Comparison of ENCODE assay signal across 9 cellular contexts in genomic region chr3:8324727-8325126, GRCh38.
DNase-seq lines count a peak whose midpoint lies in the region; ATAC-seq and TF ChIP-seq lines count a peak whose summit lies in the region.
"Had no signal": no experiment of that assay in that cellular context is flagged by ENCODE, and none has a peak within 500 bp of the region (broad histone marks: within the 10 kb centered on the region; RNA-seq: fewer than 3 reads in every experiment).

No MANE protein-coding gene starts in this region.

- H3K4me1 Mint-ChIP-seq in activated T-helper 2 cell treated with anti-CD3 and anti-CD28 coated beads, Interferon-gamma antibody, Interleukin-2, Interleukin-4, amounts not matched to agents 10 μg/mL and 5 μg/mL and 100 μg/mL, durations not matched to agents 14 hours and 24 hours and 36 hours (ENCODE audit: low read depth) = no peaks in the 10 kb centered on the region

- no peaks in the 10 kb centered on the region for H3K9me3 Mint-ChIP-seq in activated T-helper 2 cell treated with anti-CD3 and anti-CD28 coated beads, Interferon-gamma antibody, Interleukin-2, Interleukin-4, amounts not matched to agents 10 μg/mL and 5 μg/mL and 100 μg/mL, durations not matched to agents 14 hours and 24 hours and 36 hours

- no peak overlapping the region for H3K4me3 ChIP-seq in GM12875 (ENCODE audit: low read depth, low read length)
- no peak overlapping the region for H3K4me3 ChIP-seq in HEK293 (ENCODE audit: low read depth, low read length)
- H3K4me3 ChIP-seq in OCI-LY3 (ENCODE audit: low read length) = no peak overlapping the region
- H3K4me3 ChIP-seq: upper lobe of left lung had no signal

- H3K4me1 ChIP-seq in HEK293 (ENCODE audit: control insufficient read depth, insufficient read depth, low read length) (peaks cover 13% of the 10 kb centered on the region), OCI-LY3 (ENCODE audit: low read length) (no peaks in the 10 kb centered on the region)
- H3K4me1 ChIP-seq: upper lobe of left lung had no signal

- H3K36me3 ChIP-seq in HEK293 (ENCODE audit: control insufficient read depth in 2 of 2, insufficient read depth in 1 of 2, low read length in 2 of 2) (no peaks in the 10 kb centered on the region), OCI-LY3 (replicated peaks; ENCODE audit: low read depth, low read length) (no peaks in the 10 kb centered on the region)
- H3K36me3 ChIP-seq: upper lobe of left lung had no signal

- H3K27me3 Mint-ChIP-seq in activated T-helper 2 cell treated with anti-CD3 and anti-CD28 coated beads, Interferon-gamma antibody, Interleukin-2, Interleukin-4, amounts not matched to agents 10 μg/mL and 5 μg/mL and 100 μg/mL, durations not matched to agents 14 hours and 24 hours and 36 hours (ENCODE audit: low read depth) = peaks cover 7% of the 10 kb centered on the region

- no peaks in the 10 kb centered on the region for H4K20me1 ChIP-seq in OCI-LY3 (ENCODE audit: insufficient read depth, low read length)

- POLR2A ChIA-PET in HEK293 (lab: Yijun Ruan, JAX) = interaction anchor here (0.6 to 1.6 kb wide), 3 partner anchors 16 to 93 kb away, joined by 3 to 5 read pairs (median 3); no protein-coding TSS in a partner anchor

- no peak overlapping the region for H2AFZ ChIP-seq in OCI-LY3 (ENCODE audit: low read depth, low read length)

- H3K27ac ChIP-seq in HEK293 (ENCODE audit: extremely low read depth, low read depth, low read length) (no peak overlapping the region), OCI-LY3 (ENCODE audit: low read length) (no peak overlapping the region)
- H3K27ac ChIP-seq: upper lobe of left lung had no signal

- peak; percentile 59; the same call in 1 of the 2 replicates for TF ChIP-seq CTCF in GM12875 (IDR thresholded peaks at IDR 0.05; ENCODE audit: borderline replicate concordance, insufficient read depth, low read depth, low read length)
- peak; percentile 55; the same call in 1 of the 2 replicates for TF ChIP-seq CTCF in HEK293 (tag by site-specific recombination; IDR thresholded peaks at IDR 0.05)
- TF ChIP-seq CTCF in OCI-LY3 (IDR thresholded peaks at IDR 0.05; ENCODE audit: low read depth, low read length) = peak; percentile 58

- no peak overlapping the region for H3K4me2 ChIP-seq in OCI-LY3 (ENCODE audit: low read length)

- peak; percentile 22 for DNase-seq in activated T-helper 2 cell treated with anti-CD3 and anti-CD28 coated beads, Interferon-gamma antibody, Interleukin-2, Interleukin-4, amounts not matched to agents 10 μg/mL and 5 μg/mL and 100 μg/mL, durations not matched to agents 14 hours and 24 hours and 36 hours (ENCODE audit: low spot score)
- peak; percentile 50 for DNase-seq in left cardiac atrium
- DNase-seq in stimulated activated CD4-positive, alpha-beta T cell treated with anti-CD3 and anti-CD28 coated beads, Interleukin-1b, Interleukin-23, amount 100 ng/mL, for 48 hours = peak; percentile 38
- no peak for DNase-seq in NCI-H2107 (lab: John Stamatoyannopoulos, UW)
- no peak for DNase-seq in NCI-H187 (lab: John Stamatoyannopoulos, UW)
- DNase-seq: upper lobe of left lung had no signal

- H3K27ac Mint-ChIP-seq in activated T-helper 2 cell treated with anti-CD3 and anti-CD28 coated beads, Interferon-gamma antibody, Interleukin-2, Interleukin-4, amounts not matched to agents 10 μg/mL and 5 μg/mL and 100 μg/mL, durations not matched to agents 14 hours and 24 hours and 36 hours = no peak overlapping the region

- H3K27me3 ChIP-seq in OCI-LY3 (ENCODE audit: low read depth, low read length) = peaks cover 18% of the 10 kb centered on the region; the same call in 1 of the 2 replicates
- H3K27me3 ChIP-seq: upper lobe of left lung had no signal

- no peak overlapping the region for H3K4me3 Mint-ChIP-seq in activated T-helper 2 cell treated with anti-CD3 and anti-CD28 coated beads, Interferon-gamma antibody, Interleukin-2, Interleukin-4, amounts not matched to agents 10 μg/mL and 5 μg/mL and 100 μg/mL, durations not matched to agents 14 hours and 24 hours and 36 hours (ENCODE audit: low read depth)

- H3K36me3 Mint-ChIP-seq in activated T-helper 2 cell treated with anti-CD3 and anti-CD28 coated beads, Interferon-gamma antibody, Interleukin-2, Interleukin-4, amounts not matched to agents 10 μg/mL and 5 μg/mL and 100 μg/mL, durations not matched to agents 14 hours and 24 hours and 36 hours (ENCODE audit: low read depth) = no peaks in the 10 kb centered on the region

- H3K9me3 ChIP-seq in HEK293 (ENCODE audit: control insufficient read depth, insufficient read depth, low read depth, low read length) (no peaks in the 10 kb centered on the region), OCI-LY3 (ENCODE audit: insufficient read depth, low read length) (no peaks in the 10 kb centered on the region)
- H3K9me3 ChIP-seq: upper lobe of left lung had no signal

- no peak overlapping the region for H3K9ac ChIP-seq in OCI-LY3 (ENCODE audit: low read length)

- peak; percentile 74 to 95 for ATAC-seq in left cardiac atrium

- CTCF ChIA-PET in HEK293 (lab: Yijun Ruan, JAX) = interaction anchor here (0.6 to 4.7 kb wide), 19 partner anchors 9 to 978 kb away, joined by 3 to 63 read pairs (median 4); no protein-coding TSS in a partner anchor

- intact Hi-C loops in activated T-helper 2 cell treated with anti-CD3 and anti-CD28 coated beads, Interferon-gamma antibody, Interleukin-2, Interleukin-4, amounts not matched to agents 10 μg/mL and 5 μg/mL and 100 μg/mL, durations not matched to agents 14 hours and 24 hours and 36 hours (cut with micrococcal nuclease) = loop anchor here (1.0 kb wide), 1 partner anchor 93 kb away; no protein-coding TSS in a partner anchor
- intact Hi-C loops in left cardiac atrium (cut with DNase I) = loop anchor here (2.0 to 10.0 kb wide), 2 partner anchors 90 kb away; no protein-coding TSS in a partner anchor

- no peaks in the 10 kb centered on the region for H3K79me2 ChIP-seq in OCI-LY3 (ENCODE audit: low read length)

TF ChIP-seq in HEK293, 187 proteins besides CTCF, POLR2A, EP300 and RAD21:
- TF ChIP-seq ZNF654 (tag by site-specific recombination; IDR thresholded peaks at IDR 0.05; ENCODE audit: low read depth) = peak; percentile 15; the same call in 1 of the 2 replicates
- no peak for TF ChIP-seq ZNF140 (tag by site-specific recombination; IDR thresholded peaks at IDR 0.05)
- TF ChIP-seq ZBTB10 (tag by site-specific recombination; IDR thresholded peaks at IDR 0.05) = no peak
- no peak for TF ChIP-seq ZNF600 (tag by site-specific recombination; IDR thresholded peaks at IDR 0.05)

Comparison
In these comparisons a context has a peak if more than half of its experiments do, and no peak if none do; other contexts are left out.
1. DNase-seq: peak in activated T-helper 2 cell treated with anti-CD3 and anti-CD28 coated beads, Interferon-gamma antibody, Interleukin-2, Interleukin-4, amounts not matched to agents 10 μg/mL and 5 μg/mL and 100 μg/mL, durations not matched to agents 14 hours and 24 hours and 36 hours (single experiment), left cardiac atrium (single experiment) and stimulated activated CD4-positive, alpha-beta T cell treated with anti-CD3 and anti-CD28 coated beads, Interleukin-1b, Interleukin-23, amount 100 ng/mL, for 48 hours (single experiment); none in NCI-H2107 (single experiment) and NCI-H187 (0 of 2).
2. Peak in every context shown above with its lines, with median percentiles within 50 percentile points of each other: CTCF ChIP-seq.